8 cellular contexts compared by ENCODE assay signal in the genomic region with DNA sequence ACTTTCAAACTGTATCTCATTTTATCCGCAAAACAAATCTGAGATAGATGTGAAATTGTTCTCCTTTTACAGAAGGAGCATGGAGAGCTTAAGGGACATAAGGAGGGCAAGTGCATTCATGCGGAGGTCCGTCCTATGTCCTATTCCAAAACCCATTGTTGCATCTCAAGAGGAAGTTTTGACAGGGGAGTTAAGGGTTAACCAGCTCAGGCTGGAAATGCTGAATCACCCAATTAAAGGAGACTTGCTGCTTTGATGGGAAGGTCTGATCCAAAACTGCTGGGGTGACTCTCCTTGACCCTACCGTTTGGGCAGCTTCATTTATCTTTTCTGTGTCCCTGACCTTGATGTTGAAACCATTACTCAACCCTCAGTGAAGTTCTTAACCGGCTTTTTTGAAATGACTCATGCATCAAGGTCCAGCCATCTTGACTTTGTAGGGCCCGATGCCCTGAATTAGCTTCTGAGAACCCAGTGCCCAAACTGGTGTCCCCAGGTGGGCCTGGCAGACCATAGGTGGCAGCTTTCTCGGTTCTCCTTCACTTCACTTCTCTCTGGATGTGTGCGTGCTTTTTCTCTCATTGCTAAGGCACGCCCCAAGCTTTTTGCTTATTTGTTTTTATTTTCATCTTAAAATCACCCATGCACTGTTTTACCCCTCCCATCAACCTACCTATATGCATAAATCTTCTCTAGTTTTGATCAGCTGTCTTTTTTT. TPM values are rescaled to one million over a fixed set of nuclear protein-coding genes. Genes with fewer than 3 reads are reported as not detected.
DNase-seq lines count a peak whose midpoint lies in the region; ATAC-seq, FAIRE-seq and TF ChIP-seq lines count a peak whose summit lies in the region.
"Had no signal": no experiment of that assay in that cellular context is flagged by ENCODE, and none has a peak within 500 bp of the region (broad histone marks: within the 10 kb centered on the region; RNA-seq: fewer than 3 reads in every experiment).

No MANE protein-coding gene starts in this region.

- 58 to 62% methylated on average over 9 of the region's 9 CpGs for WGBS in lung, 2 donors

- H3K4me1 ChIP-seq in lung (ENCODE audit: control insufficient read depth in 2 of 2, insufficient read depth in 2 of 2, low read length in 2 of 2), result peaks cover 0 to 7% of the 10 kb centered on the region in 2 donors

- no peak for FAIRE-seq in D721Med (lab: Jason Lieb, UNC)

- H3K36me3 Mint-ChIP-seq in WTC11, result peaks cover 20% of the 10 kb centered on the region

- POLR2A ChIA-PET in WTC11 (lab: Charles Lee), result interaction anchor here (1.0 to 1.3 kb wide), 3 partner anchors 16 to 43 kb away, joined by 3 read pairs; partner anchors contain the start of genes TXNDC2 and VAPA

- ATAC-seq in GM19438 (IDR thresholded peaks at IDR 0.05; ENCODE audit: low read depth, unreplicated experiment) (peak; percentile 60), WTC11 (no peak), lung (ENCODE audit: insufficient read depth, low FRiP score) (peak; percentile 54), GM21381 (IDR thresholded peaks at IDR 0.05; ENCODE audit: unreplicated experiment) (no peak)

- peak; percentile 77 to 89 for DNase-seq in HL-60 (ENCODE audit: low read depth in 1 of 2, low spot score in 1 of 2)
- DNase-seq in WTC11 (ENCODE audit: low spot score), result no peak
- no peak for DNase-seq in lung (ENCODE audit: low spot score)
- no peak for DNase-seq in D721Med (ENCODE audit: insufficient read length, low spot score)
- no peak for DNase-seq in NAMALWA (ENCODE audit: low spot score)

- H3K4me3 ChIP-seq in HL-60 (replicated peaks; ENCODE audit: insufficient read depth, low read length), result no peak overlapping the region
- no peak overlapping the region for H3K4me3 ChIP-seq in lung
- H3K4me3 ChIP-seq: skin epidermis had no signal

- no peaks in the 10 kb centered on the region for H3K36me3 ChIP-seq in lung (ENCODE audit: control insufficient read depth in 2 of 2, insufficient read depth in 2 of 2, low read length in 2 of 2)

- H3K9me3 ChIP-seq in lung (ENCODE audit: control insufficient read depth in 2 of 2, insufficient read depth in 1 of 2, low read length in 1 of 2), result peaks cover 0 to 4% of the 10 kb centered on the region in 2 donors

- no peak overlapping the region for H3K4me3 Mint-ChIP-seq in WTC11

- peak overlapping the region; percentile 79 for H3K27ac ChIP-seq in HL-60 (replicated peaks)
- H3K27ac ChIP-seq in lung (ENCODE audit: low read depth in 1 of 2, low read length in 1 of 2), result peak overlapping the region in 1 of 2 donors; percentile 8

- H3K27me3 ChIP-seq in HL-60 (ENCODE audit: insufficient read depth, poor library complexity, severe bottlenecking) (no peaks in the 10 kb centered on the region), lung (ENCODE audit: control insufficient read depth, insufficient read depth) (no peaks in the 10 kb centered on the region)

- H3K9me3 Mint-ChIP-seq in WTC11, result peaks cover 22% of the 10 kb centered on the region

- TF ChIP-seq CTCF in HL-60 (IDR thresholded peaks at IDR 0.05; ENCODE audit: insufficient read depth, low read length) (no peak), WTC11 (IDR thresholded peaks at IDR 0.05) (no peak), lung (IDR thresholded peaks at IDR 0.05; ENCODE audit: control extremely low read depth, extremely low read depth) (no peak), D721Med (IDR thresholded peaks at IDR 0.05; ENCODE audit: insufficient read depth, missing control alignments) (no peak)

- CTCF ChIA-PET in WTC11 (lab: Charles Lee), result interaction anchor here (1.0 kb wide), 1 partner anchor 81 kb away, joined by 3 read pairs; no protein-coding TSS in a partner anchor

- H3K27me3 Mint-ChIP-seq in WTC11 (ENCODE audit: low read depth), result peaks cover 8% of the 10 kb centered on the region; the same call in 1 of the 2 replicates

- H3K4me1 Mint-ChIP-seq in WTC11, result peaks cover 30% of the 10 kb centered on the region

- no peak overlapping the region for H3K27ac Mint-ChIP-seq in WTC11

TF ChIP-seq in WTC11, 78 proteins besides CTCF, POLR2A, EP300 and RAD21:
- peak; percentile 84; the same call in 1 of the 2 replicates for TF ChIP-seq NFE2L1 (CRISPR knock-in tag; IDR thresholded peaks at IDR 0.05)
- TF ChIP-seq ZNF219 (CRISPR knock-in tag; IDR thresholded peaks at IDR 0.05; ENCODE audit: borderline replicate concordance), result no peak
- TF ChIP-seq GABPB1 (CRISPR knock-in tag; IDR thresholded peaks at IDR 0.05), result peak; percentile 65

RNA-seq across cellular contexts. Expression of gene TXNDC2, which starts 15.9 kb away (rescaled TPM):
- total RNA-seq in WTC11 (2021) (0.09 to 0.26 TPM (median 0.14 TPM) in 3 replicates), lung (under 1 TPM in 1 of 2 donors, not detected in 1; 0.12 TPM)
- polyA plus RNA-seq in lung, result under 1 TPM; 0.16 to 0.19 TPM

RNA-seq across cellular contexts. Expression of gene VAPA, which starts 43.9 kb away (rescaled TPM):
- total RNA-seq in WTC11 (2021) (137 to 142 TPM (median 137 TPM) in 3 replicates), lung (100 to 1,000 TPM; 255 to 351 TPM)
- 100 to 1,000 TPM; 143 to 240 TPM for polyA plus RNA-seq in lung

Comparison
In these comparisons a context has a peak if more than half of its experiments do, and no peak if none do; other contexts are left out.
1. ATAC-seq: peak in GM19438 (single experiment) and lung (single experiment); none in WTC11 (single experiment) and GM21381 (single experiment).
2. DNase-seq: peak in HL-60 (2 of 2); none in WTC11 (single experiment), lung (single experiment), D721Med (single experiment) and NAMALWA (single experiment).